In the genomic region with DNA sequence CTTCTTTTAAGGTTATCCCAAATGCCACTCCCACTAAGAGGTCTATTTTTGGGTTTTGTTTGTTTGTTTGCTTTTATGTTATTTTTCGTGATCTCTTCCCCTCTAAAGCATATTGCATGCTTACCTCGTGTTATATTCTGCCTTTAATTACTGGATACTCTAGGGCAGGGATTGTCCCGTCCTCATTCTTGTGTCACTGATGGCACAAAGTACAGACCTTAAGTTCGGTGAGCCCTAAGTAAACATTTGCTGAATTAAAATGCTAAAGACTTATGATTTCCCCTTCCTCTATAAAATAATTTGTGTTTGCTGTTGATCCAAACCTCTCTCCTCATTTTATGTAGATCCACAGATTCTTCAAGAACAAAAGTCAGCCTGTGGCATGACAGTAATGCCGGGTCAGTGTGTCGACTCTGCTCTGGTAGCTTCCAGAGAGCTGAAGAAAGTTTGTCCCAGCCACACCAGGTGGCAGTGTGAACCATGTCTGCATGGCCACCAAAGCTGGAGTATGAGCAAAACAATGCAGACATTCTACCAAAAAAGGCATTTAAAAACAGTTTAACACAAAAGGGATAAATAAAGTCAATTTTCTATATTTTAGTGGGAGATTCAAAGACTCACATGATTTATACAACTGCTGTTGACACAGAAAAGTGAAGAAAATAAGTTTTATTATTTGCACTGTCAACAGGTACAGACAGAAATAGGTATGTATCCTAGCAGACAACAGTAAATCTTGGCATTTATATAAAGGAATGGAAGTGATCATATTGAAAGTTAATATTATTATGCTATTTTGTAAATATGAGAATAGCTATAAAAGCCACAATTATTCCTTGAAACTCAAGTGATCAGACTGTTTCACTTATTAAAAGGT, we compare ENCODE assay signal across 8 cellular contexts. TPM values are rescaled to one million over a fixed set of nuclear protein-coding genes. Genes with fewer than 3 reads are reported as not detected.
DNase-seq lines count a peak whose midpoint lies in the region; ATAC-seq and TF ChIP-seq lines count a peak whose summit lies in the region.

No MANE protein-coding gene starts in this region.

- CTCF ChIA-PET in HCT116 (lab: Charles Lee), result interaction anchor here (0.8 to 2.2 kb wide), 7 partner anchors 151 to 848 kb away, joined by 3 to 11 read pairs (median 3); no protein-coding TSS in a partner anchor

- H3K27ac ChIP-seq in HCT116 (ENCODE audit: low read depth, low read length) (no peak overlapping the region), prostate gland (no peak overlapping the region)

- no peak overlapping the region for H2AFZ ChIP-seq in HCT116 (ENCODE audit: low read depth, low read length, poor library complexity, severe bottlenecking)

- H3K9ac ChIP-seq in HCT116 (ENCODE audit: low read length), result no peak overlapping the region

- no peak overlapping the region for H3K4me2 ChIP-seq in HCT116 (ENCODE audit: low read length)

- H3K36me3 ChIP-seq in HCT116 (ENCODE audit: control insufficient read depth in 1 of 2, insufficient read depth in 2 of 2, low read length in 2 of 2) (no peaks in the 10 kb centered on the region), prostate gland (no peaks in the 10 kb centered on the region)

- peak; percentile 26 to 67 (median 51); a peak in 5 of 6 replicates for TF ChIP-seq CTCF in HCT116 (IDR thresholded peaks at IDR 0.05 in 2 of 3, conservative IDR thresholded peaks at IDR 0.05 in 1 of 3; ENCODE audit: borderline replicate concordance in 1 of 3, insufficient read depth in 1 of 3, low read depth in 2 of 3, low read length in 2 of 3)
- peak; percentile 39 for TF ChIP-seq CTCF in fibroblast of pulmonary artery (IDR thresholded peaks at IDR 0.05; ENCODE audit: low read length, missing control alignments)
- peak in 3 of 4 experiments; percentile 34 to 43 (median 42) for TF ChIP-seq CTCF in prostate gland (IDR thresholded peaks at IDR 0.05)

- no peaks in the 10 kb centered on the region for H3K9me2 ChIP-seq in HCT116 (ENCODE audit: insufficient read depth)

- no peak overlapping the region for H3K4me3 ChIP-seq in HCT116 (replicated peaks in 1 of 2; ENCODE audit: low read depth in 1 of 2, low read length in 2 of 2)
- no peak overlapping the region for H3K4me3 ChIP-seq in fibroblast of pulmonary artery (replicated peaks; ENCODE audit: low read depth, low read length)
- no peak overlapping the region for H3K4me3 ChIP-seq in prostate gland

- H3K4me1 ChIP-seq in HCT116 (ENCODE audit: control insufficient read depth in 1 of 2, insufficient read depth in 2 of 2, low read length in 2 of 2), result no peaks in the 10 kb centered on the region
- H3K4me1 ChIP-seq in prostate gland (replicated peaks), result no peaks in the 10 kb centered on the region

- DNase-seq in NCI-H2227 (lab: John Stamatoyannopoulos, UW; ENCODE audit: unreplicated experiment) (peak; percentile 4), NCI-H2227 treated with DMSO at 0.1 percent for 48 hours (lab: John Stamatoyannopoulos, UW) (no peak), HCT116 (ENCODE audit: low read depth, low spot score) (peak; percentile 3), SK-N-DZ (ENCODE audit: low spot score) (peak; percentile 21), fibroblast of pulmonary artery (ENCODE audit: low read depth) (peak; percentile 27), prostate gland (ENCODE audit: low spot score) (peak; percentile 28), AG08396 (ENCODE audit: low spot score) (no peak), NCI-H2029 treated with DMSO at 0.1 percent for 48 hours (lab: John Stamatoyannopoulos, UW) (no peak)

- WGBS in prostate gland, result 18% methylated on average over 6 of the region's 6 CpGs

- TF ChIP-seq RAD21 in HCT116 (IDR thresholded peaks at IDR 0.05; ENCODE audit: low read depth), result peak; percentile 62

- POLR2A ChIA-PET in HCT116 (lab: Charles Lee), result no interaction called here

- H3K27me3 ChIP-seq in HCT116 (ENCODE audit: insufficient read depth, low read length), result no peaks in the 10 kb centered on the region
- H3K27me3 ChIP-seq in prostate gland (replicated peaks; ENCODE audit: insufficient read depth), result no peaks in the 10 kb centered on the region

- RAD21 ChIA-PET in HCT116 (lab: Charles Lee; ENCODE audit: low non-redundant PET in 1 of 2, low total read pairs in 2 of 2, uncharacterized antibody in 2 of 2, unreplicated experiment in 2 of 2), result no interaction called here

- no TSS peak for BruUV-seq in HCT116 (replicated peaks; lab: Mats Ljungman, UMichigan)

- intact Hi-C loops in HCT116 (cut with micrococcal nuclease), result loop anchor here (1.0 to 5.0 kb wide), 2 partner anchors 442 to 521 kb away; no protein-coding TSS in a partner anchor
- intact Hi-C loops in prostate gland (cut with DNase I), result no loop called here

- H3K9me3 ChIP-seq in HCT116 (ENCODE audit: control insufficient read depth in 1 of 2, insufficient read depth in 1 of 2, low read depth in 1 of 2, low read length in 2 of 2), result no peaks in the 10 kb centered on the region
- no peaks in the 10 kb centered on the region for H3K9me3 ChIP-seq in prostate gland

- TF ChIP-seq POLR2A in HCT116 (IDR thresholded peaks at IDR 0.05; ENCODE audit: borderline replicate concordance, extremely low read depth, insufficient read depth, insufficient read length), result no peak
- TF ChIP-seq POLR2A in prostate gland (IDR thresholded peaks at IDR 0.05), result no peak

- no peaks in the 10 kb centered on the region for H3K79me2 ChIP-seq in HCT116 (ENCODE audit: insufficient read depth, low read length)

- ATAC-seq in HCT116, result peak; percentile 87

- H4K20me1 ChIP-seq in HCT116 (ENCODE audit: insufficient read depth), result no peaks in the 10 kb centered on the region; the same call in 1 of the 2 replicates

TF ChIP-seq in HCT116, 20 proteins besides CTCF, POLR2A, EP300 and RAD21 (continues in another document):
- TF ChIP-seq SIN3A (IDR thresholded peaks at IDR 0.05; ENCODE audit: low read depth) (no peak), YY1 (IDR thresholded peaks at IDR 0.05; ENCODE audit: extremely low read depth, insufficient replicate concordance, low read depth, low read length) (no peak), JUND (IDR thresholded peaks at IDR 0.05) (no peak), CEBPB (IDR thresholded peaks at IDR 0.05; ENCODE audit: low read depth) (no peak), EZH2phosphoT487 (IDR thresholded peaks at IDR 0.05; ENCODE audit: borderline replicate concordance) (no peak), EZH2 (IDR thresholded peaks at IDR 0.05) (no peak), POLR2AphosphoS5 (IDR thresholded peaks at IDR 0.05; ENCODE audit: low read depth, low read length) (no peak), ZFX (IDR thresholded peaks at IDR 0.05) (no peak), TCF7L2 (IDR thresholded peaks at IDR 0.05; ENCODE audit: borderline replicate concordance, extremely low read depth, insufficient read depth, insufficient read length) (no peak), FOSL1 (IDR thresholded peaks at IDR 0.05; ENCODE audit: low read depth) (no peak), SP1 (IDR thresholded peaks at IDR 0.05; ENCODE audit: low read depth) (no peak), ELF1 (IDR thresholded peaks at IDR 0.05; ENCODE audit: borderline replicate concordance, low read depth) (no peak)
- TF ChIP-seq, protein P1, sequence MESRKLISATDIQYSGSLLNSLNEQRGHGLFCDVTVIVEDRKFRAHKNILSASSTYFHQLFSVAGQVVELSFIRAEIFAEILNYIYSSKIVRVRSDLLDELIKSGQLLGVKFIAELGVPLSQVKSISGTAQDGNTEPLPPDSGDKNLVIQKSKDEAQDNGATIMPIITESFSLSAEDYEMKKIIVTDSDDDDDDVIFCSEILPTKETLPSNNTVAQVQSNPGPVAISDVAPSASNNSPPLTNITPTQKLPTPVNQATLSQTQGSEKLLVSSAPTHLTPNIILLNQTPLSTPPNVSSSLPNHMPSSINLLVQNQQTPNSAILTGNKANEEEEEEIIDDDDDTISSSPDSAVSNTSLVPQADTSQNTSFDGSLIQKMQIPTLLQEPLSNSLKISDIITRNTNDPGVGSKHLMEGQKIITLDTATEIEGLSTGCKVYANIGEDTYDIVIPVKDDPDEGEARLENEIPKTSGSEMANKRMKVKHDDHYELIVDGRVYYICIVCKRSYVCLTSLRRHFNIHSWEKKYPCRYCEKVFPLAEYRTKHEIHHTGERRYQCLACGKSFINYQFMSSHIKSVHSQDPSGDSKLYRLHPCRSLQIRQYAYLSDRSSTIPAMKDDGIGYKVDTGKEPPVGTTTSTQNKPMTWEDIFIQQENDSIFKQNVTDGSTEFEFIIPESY (IDR thresholded peaks at IDR 0.05; ENCODE audit: extremely low read depth, insufficient replicate concordance, low read length), result no peak
- TF ChIP-seq, protein P2, sequence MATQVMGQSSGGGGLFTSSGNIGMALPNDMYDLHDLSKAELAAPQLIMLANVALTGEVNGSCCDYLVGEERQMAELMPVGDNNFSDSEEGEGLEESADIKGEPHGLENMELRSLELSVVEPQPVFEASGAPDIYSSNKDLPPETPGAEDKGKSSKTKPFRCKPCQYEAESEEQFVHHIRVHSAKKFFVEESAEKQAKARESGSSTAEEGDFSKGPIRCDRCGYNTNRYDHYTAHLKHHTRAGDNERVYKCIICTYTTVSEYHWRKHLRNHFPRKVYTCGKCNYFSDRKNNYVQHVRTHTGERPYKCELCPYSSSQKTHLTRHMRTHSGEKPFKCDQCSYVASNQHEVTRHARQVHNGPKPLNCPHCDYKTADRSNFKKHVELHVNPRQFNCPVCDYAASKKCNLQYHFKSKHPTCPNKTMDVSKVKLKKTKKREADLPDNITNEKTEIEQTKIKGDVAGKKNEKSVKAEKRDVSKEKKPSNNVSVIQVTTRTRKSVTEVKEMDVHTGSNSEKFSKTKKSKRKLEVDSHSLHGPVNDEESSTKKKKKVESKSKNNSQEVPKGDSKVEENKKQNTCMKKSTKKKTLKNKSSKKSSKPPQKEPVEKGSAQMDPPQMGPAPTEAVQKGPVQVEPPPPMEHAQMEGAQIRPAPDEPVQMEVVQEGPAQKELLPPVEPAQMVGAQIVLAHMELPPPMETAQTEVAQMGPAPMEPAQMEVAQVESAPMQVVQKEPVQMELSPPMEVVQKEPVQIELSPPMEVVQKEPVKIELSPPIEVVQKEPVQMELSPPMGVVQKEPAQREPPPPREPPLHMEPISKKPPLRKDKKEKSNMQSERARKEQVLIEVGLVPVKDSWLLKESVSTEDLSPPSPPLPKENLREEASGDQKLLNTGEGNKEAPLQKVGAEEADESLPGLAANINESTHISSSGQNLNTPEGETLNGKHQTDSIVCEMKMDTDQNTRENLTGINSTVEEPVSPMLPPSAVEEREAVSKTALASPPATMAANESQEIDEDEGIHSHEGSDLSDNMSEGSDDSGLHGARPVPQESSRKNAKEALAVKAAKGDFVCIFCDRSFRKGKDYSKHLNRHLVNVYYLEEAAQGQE (IDR thresholded peaks at IDR 0.05; ENCODE audit: low read depth), result no peak
- TF ChIP-seq, protein P3, sequence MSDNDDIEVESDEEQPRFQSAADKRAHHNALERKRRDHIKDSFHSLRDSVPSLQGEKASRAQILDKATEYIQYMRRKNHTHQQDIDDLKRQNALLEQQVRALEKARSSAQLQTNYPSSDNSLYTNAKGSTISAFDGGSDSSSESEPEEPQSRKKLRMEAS (IDR thresholded peaks at IDR 0.05), result no peak

RNA-seq across cellular contexts. Expression of a gene that starts 17.9 kb away (rescaled TPM):
- total RNA-seq in HCT116 (2021; ENCODE audit: unreplicated experiment) (14.8 TPM), prostate gland (10 to 100 TPM; 12.1 to 18.4 TPM)
- polyA plus RNA-seq in HCT116 (2012), result 12.0 and 13.5 TPM in 2 replicates
- polyA plus RNA-seq in SK-N-DZ (2014; cell fraction: cytosol; rRNA removed), result 52.5 and 75.8 TPM in 2 replicates
- 58.8 and 82.5 TPM in 2 replicates for polyA plus RNA-seq in SK-N-DZ (2014; cell fraction: nucleus; rRNA removed)

Comparison
In these comparisons a context has a peak if more than half of its experiments do, and no peak if none do; other contexts are left out.
1. DNase-seq: peak in NCI-H2227 (single experiment), HCT116 (single experiment), SK-N-DZ (single experiment), fibroblast of pulmonary artery (single experiment) and prostate gland (single experiment); none in NCI-H2227 treated with DMSO at 0.1 percent for 48 hours (single experiment), AG08396 (single experiment) and NCI-H2029 treated with DMSO at 0.1 percent for 48 hours (single experiment).
2. Peak in every context shown above with its lines, with median percentiles within 50 percentile points of each other: CTCF ChIP-seq.